1 cellular context compared by ENCODE assay signal in genomic region chr9:33076031-33076359, GRCh38.
TF ChIP-seq lines count a peak whose summit lies in the region.

No MANE protein-coding gene starts in this region.

TF ChIP-seq in HCT116, 20 proteins besides CTCF, POLR2A, EP300 and RAD21 (continued from another document):
- TF ChIP-seq ZBTB33 (IDR thresholded peaks at IDR 0.05; ENCODE audit: extremely low read depth, insufficient replicate concordance, low read length) (no peak), EZH2phosphoT487 (IDR thresholded peaks at IDR 0.05; ENCODE audit: borderline replicate concordance) (no peak), SP1 (IDR thresholded peaks at IDR 0.05; ENCODE audit: low read depth) (no peak), CBX3 (IDR thresholded peaks at IDR 0.05; ENCODE audit: low read depth) (no peak), FOSL1 (IDR thresholded peaks at IDR 0.05; ENCODE audit: low read depth) (no peak), JUND (IDR thresholded peaks at IDR 0.05) (no peak)
